8 cellular contexts compared by ENCODE assay signal in the genomic region with DNA sequence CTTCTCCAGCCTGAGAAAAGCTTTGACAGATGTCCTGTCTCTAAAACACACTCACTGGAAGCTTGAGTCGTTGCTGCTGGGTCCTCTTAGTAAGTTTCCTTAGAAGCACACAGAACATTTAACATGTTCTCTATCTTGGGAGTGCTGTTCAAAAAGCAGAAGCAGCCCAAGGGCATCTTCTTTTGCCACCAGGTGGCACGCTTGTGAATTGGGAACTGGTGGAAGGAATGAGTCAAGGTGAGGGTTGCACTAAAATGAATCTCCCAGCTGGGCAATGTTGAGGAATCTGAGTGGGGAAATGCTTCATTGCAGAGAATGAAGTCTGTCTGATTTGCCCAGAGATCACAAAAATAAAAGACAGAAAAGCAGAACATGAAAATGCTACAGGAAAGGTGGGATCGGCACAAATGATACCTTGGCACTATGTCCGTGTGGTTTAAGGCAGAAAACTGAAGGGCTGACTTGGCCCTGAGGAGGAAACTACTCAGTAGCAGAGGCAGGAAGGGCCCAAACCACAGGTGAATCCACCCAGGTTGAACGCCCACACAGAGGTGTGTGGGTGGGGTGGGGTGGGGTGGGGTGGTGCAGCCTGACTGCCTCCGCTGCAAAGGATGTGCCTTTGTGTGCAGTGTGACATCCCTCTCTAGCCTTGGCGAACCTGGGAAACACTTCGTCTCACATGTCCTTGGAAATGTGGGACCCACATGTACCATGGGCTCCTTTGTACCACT. TPM values are rescaled to one million over a fixed set of nuclear protein-coding genes. Genes with fewer than 3 reads are reported as not detected.
DNase-seq lines count a peak whose midpoint lies in the region; ATAC-seq, FAIRE-seq and TF ChIP-seq lines count a peak whose summit lies in the region.

No MANE protein-coding gene starts in this region.

- no peaks in the 10 kb centered on the region for H3F3A ChIP-seq in OCI-LY1 (ENCODE audit: insufficient read depth, low read length)

- H3K27me3 ChIP-seq in CD8-positive, alpha-beta T cell (ENCODE audit: insufficient read depth, low read length): no peaks in the 10 kb centered on the region
- H3K27me3 ChIP-seq in OCI-LY1 (ENCODE audit: insufficient read depth, low read length): no peaks in the 10 kb centered on the region; the same call in 1 of the 2 replicates
- no peaks in the 10 kb centered on the region for H3K27me3 ChIP-seq in keratinocyte (ENCODE audit: control insufficient read depth, extremely low read depth, insufficient read depth, low read length)
- H3K27me3 ChIP-seq in dorsolateral prefrontal cortex: peaks cover 0 to 4% (median 0%) of the 10 kb centered on the region in 45 donors

- H4K20me1 ChIP-seq in OCI-LY1 (ENCODE audit: insufficient read depth, low read length) (no peaks in the 10 kb centered on the region), keratinocyte (ENCODE audit: control insufficient read depth, extremely low read depth, insufficient read depth, low read length) (no peaks in the 10 kb centered on the region)

- H3K9me1 ChIP-seq in keratinocyte (ENCODE audit: control insufficient read depth, extremely low read depth, insufficient read depth, low read length): no peaks in the 10 kb centered on the region

- no peak overlapping the region for H3K27ac ChIP-seq in CD8-positive, alpha-beta T cell (ENCODE audit: low read depth, low read length)
- H3K27ac ChIP-seq in OCI-LY1 (ENCODE audit: low read depth, low read length, poor library complexity, severe bottlenecking) (no peak overlapping the region), keratinocyte (ENCODE audit: control insufficient read depth, insufficient read depth, low read length) (no peak overlapping the region), dorsolateral prefrontal cortex (no peak overlapping the region)

- no peaks in the 10 kb centered on the region for H3K9me3 ChIP-seq in CD8-positive, alpha-beta T cell (ENCODE audit: low read length)
- H3K9me3 ChIP-seq in OCI-LY1 (ENCODE audit: low read length) (no peaks in the 10 kb centered on the region), keratinocyte (ENCODE audit: control insufficient read depth, low read depth, low read length) (no peaks in the 10 kb centered on the region)

- no peaks in the 10 kb centered on the region for H3K9me3 Mint-ChIP-seq in CD8-positive, alpha-beta T cell
- H3K9me3 Mint-ChIP-seq in activated T-cell treated with anti-CD3 and anti-CD28 coated beads, Interleukin-2, amount 50 U/mL, for 72 hours: no peaks in the 10 kb centered on the region
- no peaks in the 10 kb centered on the region for H3K9me3 Mint-ChIP-seq in stimulated activated naive CD8-positive, alpha-beta T cell treated with anti-CD3 and anti-CD28 coated beads, Interleukin-15, Interleukin-2, amounts not matched to agents 100 ng/mL and 50 ng/mL, for 24 hours

- H3K27ac Mint-ChIP-seq in CD8-positive, alpha-beta T cell: peak overlapping the region; percentile 85
- H3K27ac Mint-ChIP-seq in activated T-cell treated with anti-CD3 and anti-CD28 coated beads, Interleukin-2, amount 50 U/mL, for 72 hours: peak overlapping the region; percentile 63
- H3K27ac Mint-ChIP-seq in stimulated activated naive CD8-positive, alpha-beta T cell treated with anti-CD3 and anti-CD28 coated beads, Interleukin-15, Interleukin-2, amounts not matched to agents 100 ng/mL and 50 ng/mL, for 24 hours: no peak overlapping the region

- H3K27me3 Mint-ChIP-seq in CD8-positive, alpha-beta T cell (ENCODE audit: low read depth): no peaks in the 10 kb centered on the region
- H3K27me3 Mint-ChIP-seq in activated T-cell treated with anti-CD3 and anti-CD28 coated beads, Interleukin-2, amount 50 U/mL, for 72 hours (ENCODE audit: low read depth): no peaks in the 10 kb centered on the region
- no peaks in the 10 kb centered on the region for H3K27me3 Mint-ChIP-seq in stimulated activated naive CD8-positive, alpha-beta T cell treated with anti-CD3 and anti-CD28 coated beads, Interleukin-15, Interleukin-2, amounts not matched to agents 100 ng/mL and 50 ng/mL, for 24 hours

- dilution Hi-C loops in keratinocyte (cut with MboI; ENCODE audit: extremely low pct_ligation_motif_present, low sequenced_read_pairs): no loop called here

- CTCF ChIA-PET in CD8-positive, alpha-beta T cell (lab: Charles Lee): interaction anchor here (0.7 to 5.0 kb wide), 12 partner anchors 13 to 287 kb away, joined by 3 to 36 read pairs (median 5); no protein-coding TSS in a partner anchor

- H3K36me3 Mint-ChIP-seq in CD8-positive, alpha-beta T cell: no peaks in the 10 kb centered on the region
- H3K36me3 Mint-ChIP-seq in activated T-cell treated with anti-CD3 and anti-CD28 coated beads, Interleukin-2, amount 50 U/mL, for 72 hours (ENCODE audit: insufficient read depth in 2 of 2): no peaks in the 10 kb centered on the region
- no peaks in the 10 kb centered on the region for H3K36me3 Mint-ChIP-seq in stimulated activated naive CD8-positive, alpha-beta T cell treated with anti-CD3 and anti-CD28 coated beads, Interleukin-15, Interleukin-2, amounts not matched to agents 100 ng/mL and 50 ng/mL, for 24 hours (ENCODE audit: low read depth)

- no peak overlapping the region for H3K9ac ChIP-seq in OCI-LY1 (ENCODE audit: low read length)
- no peak overlapping the region for H3K9ac ChIP-seq in keratinocyte (ENCODE audit: control insufficient read depth, extremely low read depth, insufficient read depth, low read length)

- H3K4me1 ChIP-seq in CD8-positive, alpha-beta T cell (ENCODE audit: insufficient read depth, low read length): peaks cover 14% of the 10 kb centered on the region
- H3K4me1 ChIP-seq in OCI-LY1 (ENCODE audit: insufficient read depth, low read length, severe bottlenecking) (peaks cover 11% of the 10 kb centered on the region), keratinocyte (ENCODE audit: control insufficient read depth, extremely low read depth, insufficient read depth, low read length) (no peaks in the 10 kb centered on the region)

- intact Hi-C loops in CD8-positive, alpha-beta T cell (cut with DNase I, micrococcal nuclease): loop anchor here (1.0 to 10.0 kb wide), 4 partner anchors 151 to 278 kb away; no protein-coding TSS in a partner anchor
- intact Hi-C loops in dorsolateral prefrontal cortex (cut with DNase I): no loop called here

- POLR2A ChIA-PET in CD8-positive, alpha-beta T cell (lab: Charles Lee): no interaction called here

- H3K4me3 Mint-ChIP-seq in CD8-positive, alpha-beta T cell: peak overlapping the region; percentile 61
- H3K4me3 Mint-ChIP-seq in activated T-cell treated with anti-CD3 and anti-CD28 coated beads, Interleukin-2, amount 50 U/mL, for 72 hours: peak overlapping the region; percentile 29 to 36
- peak overlapping the region; percentile 39 for H3K4me3 Mint-ChIP-seq in stimulated activated naive CD8-positive, alpha-beta T cell treated with anti-CD3 and anti-CD28 coated beads, Interleukin-15, Interleukin-2, amounts not matched to agents 100 ng/mL and 50 ng/mL, for 24 hours

- peak; percentile 86 for FAIRE-seq in keratinocyte (lab: Jason Lieb, UNC)

- no peak overlapping the region; the same call in 1 of the 2 replicates for H3K4me2 ChIP-seq in OCI-LY1 (ENCODE audit: low read length)
- H3K4me2 ChIP-seq in keratinocyte (ENCODE audit: control insufficient read depth, extremely low read depth, insufficient read depth, low read depth, low read length): no peak overlapping the region

- H3K4me3 ChIP-seq in CD8-positive, alpha-beta T cell (ENCODE audit: low read depth, low read length): no peak overlapping the region
- H3K4me3 ChIP-seq in OCI-LY1 (ENCODE audit: low read depth, low read length, poor library complexity, severe bottlenecking) (no peak overlapping the region), keratinocyte (ENCODE audit: control insufficient read depth in 2 of 3, extremely low read depth in 1 of 3, insufficient read depth in 2 of 3, low read depth in 1 of 3, low read length in 3 of 3) (no peak overlapping the region), dorsolateral prefrontal cortex (no peak overlapping the region)

- H3K4me1 Mint-ChIP-seq in CD8-positive, alpha-beta T cell (ENCODE audit: low read depth): peaks cover 35% of the 10 kb centered on the region
- peaks cover 24% of the 10 kb centered on the region for H3K4me1 Mint-ChIP-seq in activated T-cell treated with anti-CD3 and anti-CD28 coated beads, Interleukin-2, amount 50 U/mL, for 72 hours (ENCODE audit: low read depth)
- peaks cover 33% of the 10 kb centered on the region for H3K4me1 Mint-ChIP-seq in stimulated activated naive CD8-positive, alpha-beta T cell treated with anti-CD3 and anti-CD28 coated beads, Interleukin-15, Interleukin-2, amounts not matched to agents 100 ng/mL and 50 ng/mL, for 24 hours (ENCODE audit: low read depth)

- H3K36me3 ChIP-seq in CD8-positive, alpha-beta T cell (ENCODE audit: insufficient read depth, low read length): no peaks in the 10 kb centered on the region
- H3K36me3 ChIP-seq in OCI-LY1 (ENCODE audit: insufficient read depth, low read length) (no peaks in the 10 kb centered on the region), keratinocyte (ENCODE audit: control insufficient read depth in 2 of 2, extremely low read depth in 1 of 2, insufficient read depth in 2 of 2, low read length in 2 of 2) (no peaks in the 10 kb centered on the region)

- peak in 5 of 7 experiments; percentile 24 to 59 (median 48) for DNase-seq in CD8-positive, alpha-beta T cell
- DNase-seq in activated T-cell treated with anti-CD3 and anti-CD28 coated beads, Interleukin-2, amount 50 U/mL, for 72 hours: peak; percentile 48 to 64
- no peak for DNase-seq in keratinocyte (ENCODE audit: low read depth, low spot score)
- no peak for DNase-seq in dorsolateral prefrontal cortex
- no peak for DNase-seq in GM19240 (ENCODE audit: insufficient read length, low spot score)

- peak; percentile 65 for ATAC-seq in CD8-positive, alpha-beta T cell
- ATAC-seq in GM21723 (IDR thresholded peaks at IDR 0.05; ENCODE audit: unreplicated experiment): peak; percentile 54
- ATAC-seq in activated T-cell treated with anti-CD3 and anti-CD28 coated beads, Interleukin-2, amount 50 U/mL, for 72 hours (replicated peaks in 1 of 2): peak; percentile 74

- H3K79me2 ChIP-seq in OCI-LY1 (ENCODE audit: insufficient read depth, low read length) (no peaks in the 10 kb centered on the region), keratinocyte (ENCODE audit: control insufficient read depth, insufficient read depth, low read length) (no peaks in the 10 kb centered on the region)

- H3K9me2 ChIP-seq in OCI-LY1 (ENCODE audit: low read depth, low read length): no peaks in the 10 kb centered on the region

- H2AFZ ChIP-seq in OCI-LY1 (ENCODE audit: low read length): no peak overlapping the region
- H2AFZ ChIP-seq in keratinocyte (ENCODE audit: control insufficient read depth, low read length): no peak overlapping the region

- TF ChIP-seq CTCF in CD8-positive, alpha-beta T cell (IDR thresholded peaks at IDR 0.05): peak; percentile 47
- TF ChIP-seq CTCF in OCI-LY1 (IDR thresholded peaks at IDR 0.05; ENCODE audit: low read length): peak; percentile 66
- peak; percentile 74 to 79 (median 78) for TF ChIP-seq CTCF in keratinocyte (optimal IDR thresholded peaks at IDR 0.05 in 1 of 3, IDR thresholded peaks at IDR 0.05 in 1 of 3, conservative IDR thresholded peaks at IDR 0.05 in 1 of 3; ENCODE audit: extremely low read depth in 1 of 3, insufficient read depth in 2 of 3, low read length in 3 of 3)
- peak in 23 of 56 donors; percentile 10 to 42 (median 23) for TF ChIP-seq CTCF in dorsolateral prefrontal cortex (IDR thresholded peaks at IDR 0.05 in 54 of 56, conservative IDR thresholded peaks at IDR 0.05 in 2 of 56; ENCODE audit: low read depth in 1 of 56, partially characterized antibody in 56 of 56)

RNA-seq across cellular contexts. Expression of a gene that starts 26.0 kb away (rescaled TPM):
- total RNA-seq in CD8-positive, alpha-beta T cell: under 1 TPM; 0.17 to 0.33 TPM
- total RNA-seq in activated T-cell treated with anti-CD3 and anti-CD28 coated beads, Interleukin-2, amount 50 U/mL, for 72 hours: under 1 TPM; 0.07 to 0.22 TPM
- 0.01 to 0.03 TPM (median 0.01 TPM) in 3 replicates for polyA plus RNA-seq in keratinocyte
- 0.07 TPM for polyA plus RNA-seq in keratinocyte (2011; ENCODE audit: low read depth)
- 0.02 and 0.03 TPM in 2 replicates for polyA plus RNA-seq in keratinocyte (2011; cell fraction: cytosol; rRNA removed)
- polyA plus RNA-seq in keratinocyte (2011; cell fraction: nucleus; rRNA removed): 0.05 TPM in 1 of 2 replicates, not detected in the other
- polyA plus RNA-seq in keratinocyte (2012; ENCODE audit: low replicate concordance): not detected in 2 replicates
- not detected in 3 replicates for polyA minus RNA-seq in keratinocyte
- polyA minus RNA-seq in keratinocyte (2011; cell fraction: cytosol; rRNA and poly(A)+ RNA removed): not detected
- not detected in 2 replicates for polyA minus RNA-seq in keratinocyte (2011; cell fraction: nucleus; rRNA and poly(A)+ RNA removed)
- total RNA-seq in dorsolateral prefrontal cortex: 10 to 100 TPM in 109 of 120 experiments, 1 to 10 TPM in 11; 5.2 to 38.7 (median 15.2) TPM

Comparison
In these comparisons a context has a peak if more than half of its experiments do, and no peak if none do; other contexts are left out.
1. DNase-seq: peak in CD8-positive, alpha-beta T cell (5 of 7) and activated T-cell treated with anti-CD3 and anti-CD28 coated beads, Interleukin-2, amount 50 U/mL, for 72 hours (2 of 2); none in keratinocyte (single experiment), dorsolateral prefrontal cortex (0 of 10) and GM19240 (single experiment).
2. RNA of a gene that starts 26.0 kb away (total RNA-seq): 5.2 to 38.7 TPM in dorsolateral prefrontal cortex; 0.17 to 0.33 TPM in CD8-positive, alpha-beta T cell and 0.07 to 0.22 TPM in activated T-cell treated with anti-CD3 and anti-CD28 coated beads, Interleukin-2, amount 50 U/mL, for 72 hours; every median in the first group is over 4 times any median in the second.
3. intact Hi-C loops: an anchor here in CD8-positive, alpha-beta T cell (1.0 to 10.0 kb wide); none called in dorsolateral prefrontal cortex.
4. Peak in every context shown above with its lines, with median percentiles within 50 percentile points of each other: ATAC-seq and H3K4me3 Mint-ChIP-seq.